Comparison of ENCODE assay signal across 21 cellular contexts in genomic region chr13:71395053-71395452, GRCh38.
"Had no signal": no experiment of that assay in that cellular context is flagged by ENCODE, and none has a peak within 500 bp of the region (broad histone marks: within the 10 kb centered on the region; RNA-seq: fewer than 3 reads in every experiment).

No MANE protein-coding gene starts in this region.

- H3K4me3 ChIP-seq: coronary artery, left lung, lung, pancreas, right lobe of liver, tibial artery, upper lobe of left lung, uterus had no signal

- H3K4me3 Mint-ChIP-seq: naive thymus-derived CD4-positive, alpha-beta T cell; stimulated activated effector memory CD8-positive, alpha-beta T cell treated with anti-CD3 and anti-CD28 coated beads, Interleukin-12 subunit alpha, Interleukin-12 subunit beta, amount 100 ng/mL, for 72 hours had no signal

- H3K27me3 ChIP-seq: gastrocnemius medialis, left lung, pancreas, right lobe of liver, tibial artery, upper lobe of left lung, uterus had no signal

- H3K27ac Mint-ChIP-seq: naive thymus-derived CD4-positive, alpha-beta T cell; progenitor cell of endocrine pancreas; stimulated activated effector memory CD8-positive, alpha-beta T cell treated with anti-CD3 and anti-CD28 coated beads, Interleukin-12 subunit alpha, Interleukin-12 subunit beta, amount 100 ng/mL, for 72 hours had no signal

- DNase-seq: effector CD4-positive, alpha-beta T cell; gastrocnemius medialis; glutamatergic neuron; islet precursor cell; left lung; mesendoderm; naive thymus-derived CD4-positive, alpha-beta T cell; occipital lobe; pancreas; right lobe of liver; stimulated activated CD4-positive, alpha-beta T cell treated with anti-CD3 and anti-CD28 coated beads, Interleukin-4, amount 100 ng/mL, for 1 hour; stimulated activated CD8-positive, alpha-beta memory T cell treated with anti-CD3 and anti-CD28 coated beads, Interleukin-4, amount 100 ng/mL, for 48 hours; stimulated activated naive CD8-positive, alpha-beta T cell treated with anti-CD3 and anti-CD28 coated beads, Interleukin-15, Interleukin-2, amounts not matched to agents 100 U/mL and 50 U/mL, for 24 hours; tibial artery; upper lobe of left lung; uterus had no signal

- H3K27me3 Mint-ChIP-seq: naive thymus-derived CD4-positive, alpha-beta T cell; progenitor cell of endocrine pancreas had no signal

- H3K27ac ChIP-seq: coronary artery, left lung, pancreas, right lobe of liver, tibial artery, upper lobe of left lung, uterus had no signal

- H3K36me3 ChIP-seq: gastrocnemius medialis, left lung, pancreas, right lobe of liver, tibial artery, upper lobe of left lung, uterus had no signal

- ATAC-seq: esophagus mucosa; gastrocnemius medialis; left lung; naive thymus-derived CD4-positive, alpha-beta T cell; pancreas; right lobe of liver; stimulated activated effector memory CD8-positive, alpha-beta T cell treated with anti-CD3 and anti-CD28 coated beads, Interleukin-12 subunit alpha, Interleukin-12 subunit beta, amount 100 ng/mL, for 72 hours; stimulated activated naive CD8-positive, alpha-beta T cell treated with anti-CD3 and anti-CD28 coated beads, Interleukin-15, Interleukin-2, amounts not matched to agents 100 U/mL and 50 U/mL, for 24 hours had no signal

- H3K4me1 ChIP-seq: gastrocnemius medialis, left lung, pancreas, right lobe of liver, tibial artery, upper lobe of left lung, uterus had no signal

- H3K36me3 Mint-ChIP-seq: naive thymus-derived CD4-positive, alpha-beta T cell; stimulated activated effector memory CD8-positive, alpha-beta T cell treated with anti-CD3 and anti-CD28 coated beads, Interleukin-12 subunit alpha, Interleukin-12 subunit beta, amount 100 ng/mL, for 72 hours had no signal

- H3K4me1 Mint-ChIP-seq: naive thymus-derived CD4-positive, alpha-beta T cell; stimulated activated effector memory CD8-positive, alpha-beta T cell treated with anti-CD3 and anti-CD28 coated beads, Interleukin-12 subunit alpha, Interleukin-12 subunit beta, amount 100 ng/mL, for 72 hours had no signal

- H3K9me3 ChIP-seq: gastrocnemius medialis, pancreas, right lobe of liver, tibial artery, upper lobe of left lung, uterus had no signal
